6 cellular contexts compared by ENCODE assay signal in genomic region chr5:92496545-92496944, GRCh38.
"Had no signal": no experiment of that assay in that cellular context is flagged by ENCODE, and none has a peak within 500 bp of the region (broad histone marks: within the 10 kb centered on the region; RNA-seq: fewer than 3 reads in every experiment).

No MANE protein-coding gene starts in this region.

- H3K4me2 ChIP-seq: KMS-11 had no signal

- FAIRE-seq: HTR-8/SVneo had no signal

- DNase-seq: Karpas-422, Kasumi-1, KG1 had no signal

- H3K27ac ChIP-seq: HL-60, KMS-11 had no signal

- H3K9ac ChIP-seq: KMS-11 had no signal
